In the genomic region with DNA sequence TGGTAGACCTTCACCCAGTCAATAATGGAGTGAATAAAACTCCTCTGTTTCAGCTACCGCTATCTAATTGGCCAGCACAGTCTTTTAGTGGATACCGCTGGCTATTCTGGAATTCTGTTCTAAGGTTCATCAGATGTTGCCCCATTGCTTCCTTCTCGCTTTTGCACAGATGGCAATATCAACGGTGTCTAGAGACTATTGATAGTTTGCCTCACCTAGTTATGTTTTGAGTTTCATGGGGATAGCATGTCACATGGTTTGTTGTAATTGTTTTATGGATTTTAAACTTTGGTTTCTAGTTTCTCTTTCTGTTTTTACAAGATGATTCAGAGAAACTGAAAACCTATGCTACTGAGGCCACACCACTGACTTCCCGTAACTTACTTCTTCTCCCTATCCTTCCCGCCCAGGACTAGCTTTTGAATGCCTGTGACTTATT, we compare ENCODE assay signal across 8 cellular contexts. TPM values are rescaled to one million over a fixed set of nuclear protein-coding genes. Genes with fewer than 3 reads are reported as not detected.
DNase-seq lines count a peak whose midpoint lies in the region; ATAC-seq and TF ChIP-seq lines count a peak whose summit lies in the region.

No MANE protein-coding gene starts in this region.

- H3K4me2 ChIP-seq in SU-DHL-6 (ENCODE audit: low read depth, low read length, poor library complexity, severe bottlenecking) = peak overlapping the region; percentile 96
- H3K4me2 ChIP-seq in fibroblast of lung (ENCODE audit: extremely low read depth, insufficient read depth, low read length) = peak overlapping the region; percentile 33

- ATAC-seq in GM18868 (IDR thresholded peaks at IDR 0.05; ENCODE audit: unreplicated experiment) (peak; percentile 58), HG03095 (IDR thresholded peaks at IDR 0.05; ENCODE audit: unreplicated experiment) (peak; percentile 55)

- H3K27me3 ChIP-seq in SU-DHL-6 (ENCODE audit: low read length) (no peaks in the 10 kb centered on the region), fibroblast of lung (ENCODE audit: control insufficient read depth, insufficient read depth, low read length) (no peaks in the 10 kb centered on the region)

- H3K36me3 ChIP-seq in SU-DHL-6 (ENCODE audit: low read length) (no peaks in the 10 kb centered on the region), fibroblast of lung (ENCODE audit: control insufficient read depth, insufficient read depth, low read length) (no peaks in the 10 kb centered on the region)

- H3K9me3 ChIP-seq in SU-DHL-6 (ENCODE audit: insufficient read depth, low read length) = no peaks in the 10 kb centered on the region
- H3K9me3 ChIP-seq in fibroblast of lung (ENCODE audit: control insufficient read depth, insufficient read depth, low read depth, low read length) = no peaks in the 10 kb centered on the region

- peaks cover 48% of the 10 kb centered on the region for H3K79me2 ChIP-seq in SU-DHL-6 (ENCODE audit: insufficient read depth, low read length)
- peaks cover 52% of the 10 kb centered on the region for H3K79me2 ChIP-seq in fibroblast of lung (ENCODE audit: control insufficient read depth, insufficient read depth, low read length)

- H3K4me1 ChIP-seq in fibroblast of lung (ENCODE audit: control insufficient read depth, extremely low read depth, insufficient read depth, low read length) = peaks cover 6% of the 10 kb centered on the region

- no peaks in the 10 kb centered on the region for H3K9me2 ChIP-seq in SU-DHL-6 (replicated peaks; ENCODE audit: insufficient read depth, low read length)

- TF ChIP-seq CTCF in SU-DHL-6 (IDR thresholded peaks at IDR 0.05; ENCODE audit: insufficient read depth, low read length, poor library complexity, severe bottlenecking) = no peak
- no peak for TF ChIP-seq CTCF in fibroblast of lung (conservative IDR thresholded peaks at IDR 0.05 in 1 of 2, IDR thresholded peaks at IDR 0.05 in 1 of 2; ENCODE audit: low read depth in 1 of 2, low read length in 2 of 2)

- H3K9ac ChIP-seq in SU-DHL-6 (ENCODE audit: low read length) (no peak overlapping the region), fibroblast of lung (ENCODE audit: insufficient read depth, low read length) (no peak overlapping the region)

- H3F3A ChIP-seq in SU-DHL-6 (ENCODE audit: insufficient read depth) = peaks cover 16% of the 10 kb centered on the region

- DNase-seq in A172 (ENCODE audit: low spot score) (peak; percentile 16), fibroblast of lung (ENCODE audit: low read depth in 2 of 2) (peak; percentile 36 to 50), DMS114 treated with DMSO at 0.1 percent for 48 hours (lab: John Stamatoyannopoulos, UW; ENCODE audit: unreplicated experiment) (no peak)
- peak; percentile 42 for DNase-seq in stimulated activated CD4-positive, alpha-beta T cell treated with anti-CD3 and anti-CD28 coated beads, Interleukin-1b, Interleukin-23, amount 100 ng/mL, for 48 hours
- DNase-seq in activated CD4-positive, CD25-positive, alpha-beta regulatory T cell (lab: John Stamatoyannopoulos, UW) = no peak

- no peak overlapping the region for H2AFZ ChIP-seq in SU-DHL-6 (ENCODE audit: low read depth, low read length, severe bottlenecking)
- no peak overlapping the region for H2AFZ ChIP-seq in fibroblast of lung (ENCODE audit: low read length)

- H3K27ac ChIP-seq in SU-DHL-6 (ENCODE audit: low read depth, low read length) (no peak overlapping the region), fibroblast of lung (ENCODE audit: insufficient read depth, low read length) (peak overlapping the region; percentile 34)

- H4K20me1 ChIP-seq in SU-DHL-6 (ENCODE audit: low read depth, low read length) (no peaks in the 10 kb centered on the region), fibroblast of lung (ENCODE audit: control insufficient read depth, extremely low read depth, insufficient read depth, low read length) (no peaks in the 10 kb centered on the region)

- no peak overlapping the region for H3K4me3 ChIP-seq in SU-DHL-6 (ENCODE audit: insufficient read depth, low read length, poor library complexity, severe bottlenecking)
- peak overlapping the region; percentile 77 to 100 (median 88) for H3K4me3 ChIP-seq in fibroblast of lung (replicated peaks in 1 of 4; ENCODE audit: control extremely low read depth in 1 of 4, insufficient read depth in 1 of 4, low read depth in 3 of 4, low read length in 4 of 4)

RNA-seq across cellular contexts. Expression of gene XRN1, which starts 2.0 kb away (rescaled TPM):
- total RNA-seq in A172 (2014; rRNA removed; shearing (Covaris generic)) = 15.0 and 17.5 TPM in 2 replicates
- 40.3 and 55.7 TPM in 2 replicates for total RNA-seq in fibroblast of lung
- polyA plus RNA-seq in fibroblast of lung = 14.7 and 19.9 TPM in 2 replicates
- polyA plus RNA-seq in fibroblast of lung (2012) = 7.7 and 11.2 TPM in 2 replicates
- 4.0 and 12.1 TPM in 2 replicates for polyA minus RNA-seq in fibroblast of lung (ENCODE audit: low replicate concordance)

Comparison
In these comparisons a context has a peak if more than half of its experiments do, and no peak if none do; other contexts are left out.
1. DNase-seq: peak in A172 (single experiment), fibroblast of lung (2 of 2) and stimulated activated CD4-positive, alpha-beta T cell treated with anti-CD3 and anti-CD28 coated beads, Interleukin-1b, Interleukin-23, amount 100 ng/mL, for 48 hours (single experiment); none in activated CD4-positive, CD25-positive, alpha-beta regulatory T cell (0 of 4) and DMS114 treated with DMSO at 0.1 percent for 48 hours (single experiment).